In the genomic region with DNA sequence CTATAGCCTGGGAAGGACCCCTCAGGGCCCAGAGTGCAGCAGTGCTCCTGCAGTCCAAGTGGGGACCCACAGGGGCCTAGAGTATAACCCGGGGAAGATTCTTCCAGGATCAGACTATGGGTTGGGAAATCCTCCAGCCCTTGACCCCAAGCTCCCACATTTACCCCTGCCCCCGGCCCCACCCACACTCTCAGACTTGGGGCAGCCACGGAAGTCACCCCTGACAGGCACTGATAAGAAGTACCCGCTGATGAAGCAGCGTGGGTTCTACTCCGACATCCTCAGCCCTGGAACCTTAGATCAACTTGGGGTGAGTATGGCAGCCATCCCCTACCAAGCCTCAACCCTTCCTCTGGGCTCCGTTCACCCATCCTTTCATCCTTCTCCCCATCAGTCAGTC, we compare ENCODE assay signal across 32 cellular contexts.
"Had no signal": no experiment of that assay in that cellular context is flagged by ENCODE, and none has a peak within 500 bp of the region (broad histone marks: within the 10 kb centered on the region; RNA-seq: fewer than 3 reads in every experiment).

No MANE protein-coding gene starts in this region.

- H3K27ac Mint-ChIP-seq: activated CD4-positive, alpha-beta memory T cell treated with anti-CD3 and anti-CD28 coated beads, Interleukin-2, amount 10 ng/mL, durations not matched to agents 7 days and 5 days; activated CD4-positive, alpha-beta T cell treated with anti-CD3 and anti-CD28 coated beads, Interleukin-2, amount 10 ng/mL, durations not matched to agents 7 days and 5 days; activated naive CD4-positive, alpha-beta T cell treated with anti-CD3 and anti-CD28 coated beads for 36 hours; activated naive CD4-positive, alpha-beta T cell treated with anti-CD3 and anti-CD28 coated beads, Interleukin-2, amount 50 U/mL, for 24 hours; activated naive CD8-positive, alpha-beta T cell treated with anti-CD3 and anti-CD28 coated beads for 36 hours; activated naive CD8-positive, alpha-beta T cell treated with anti-CD3 and anti-CD28 coated beads, Interleukin-2, amount 50 U/mL, for 24 hours; activated T-cell treated with anti-CD3 and anti-CD28 coated beads, Interleukin-2, amount 50 U/mL, for 24 hours; activated T-helper 2 cell treated with anti-CD3 and anti-CD28 coated beads, Interferon-gamma antibody, Interleukin-2, Interleukin-4, amounts not matched to agents 10 μg/mL and 5 μg/mL and 100 μg/mL, durations not matched to agents 14 hours and 24 hours and 36 hours; dendritic cell treated with granulocyte-macrophage colony-stimulating factor and Interleukin-4, amounts not matched to agents 40 ng/mL and 50 ng/mL, for 4 days; endodermal cell had no signal

- H3K27me3 Mint-ChIP-seq: activated CD4-positive, alpha-beta memory T cell treated with anti-CD3 and anti-CD28 coated beads, Interleukin-2, amount 10 ng/mL, durations not matched to agents 7 days and 5 days; activated CD4-positive, alpha-beta T cell treated with anti-CD3 and anti-CD28 coated beads, Interleukin-2, amount 10 ng/mL, durations not matched to agents 7 days and 5 days; activated naive CD4-positive, alpha-beta T cell treated with anti-CD3 and anti-CD28 coated beads, Interleukin-2, amount 50 U/mL, for 24 hours; activated naive CD8-positive, alpha-beta T cell treated with anti-CD3 and anti-CD28 coated beads for 36 hours; activated naive CD8-positive, alpha-beta T cell treated with anti-CD3 and anti-CD28 coated beads, Interleukin-2, amount 50 U/mL, for 24 hours; activated T-cell treated with anti-CD3 and anti-CD28 coated beads, Interleukin-2, amount 50 U/mL, for 24 hours had no signal

- H3K4me3 Mint-ChIP-seq: activated CD4-positive, alpha-beta memory T cell treated with anti-CD3 and anti-CD28 coated beads, Interleukin-2, amount 10 ng/mL, durations not matched to agents 7 days and 5 days; activated CD4-positive, alpha-beta T cell treated with anti-CD3 and anti-CD28 coated beads, Interleukin-2, amount 10 ng/mL, durations not matched to agents 7 days and 5 days; activated naive CD4-positive, alpha-beta T cell treated with anti-CD3 and anti-CD28 coated beads for 36 hours; activated naive CD4-positive, alpha-beta T cell treated with anti-CD3 and anti-CD28 coated beads, Interleukin-2, amount 50 U/mL, for 24 hours; activated naive CD8-positive, alpha-beta T cell treated with anti-CD3 and anti-CD28 coated beads for 36 hours; activated naive CD8-positive, alpha-beta T cell treated with anti-CD3 and anti-CD28 coated beads, Interleukin-2, amount 50 U/mL, for 24 hours; activated T-cell treated with anti-CD3 and anti-CD28 coated beads, Interleukin-2, amount 50 U/mL, for 24 hours; dendritic cell treated with granulocyte-macrophage colony-stimulating factor and Interleukin-4, amounts not matched to agents 40 ng/mL and 50 ng/mL, for 4 days; endodermal cell had no signal

- H3K36me3 Mint-ChIP-seq: activated naive CD4-positive, alpha-beta T cell treated with anti-CD3 and anti-CD28 coated beads, Interleukin-2, amount 50 U/mL, for 24 hours; activated naive CD8-positive, alpha-beta T cell treated with anti-CD3 and anti-CD28 coated beads for 36 hours had no signal

- H3K9me3 Mint-ChIP-seq: activated CD4-positive, alpha-beta memory T cell treated with anti-CD3 and anti-CD28 coated beads, Interleukin-2, amount 10 ng/mL, durations not matched to agents 7 days and 5 days; activated CD4-positive, alpha-beta T cell treated with anti-CD3 and anti-CD28 coated beads, Interleukin-2, amount 10 ng/mL, durations not matched to agents 7 days and 5 days; activated naive CD4-positive, alpha-beta T cell treated with anti-CD3 and anti-CD28 coated beads for 36 hours; activated naive CD4-positive, alpha-beta T cell treated with anti-CD3 and anti-CD28 coated beads, Interleukin-2, amount 50 U/mL, for 24 hours; activated naive CD8-positive, alpha-beta T cell treated with anti-CD3 and anti-CD28 coated beads for 36 hours; activated naive CD8-positive, alpha-beta T cell treated with anti-CD3 and anti-CD28 coated beads, Interleukin-2, amount 50 U/mL, for 24 hours; activated T-cell treated with anti-CD3 and anti-CD28 coated beads, Interleukin-2, amount 50 U/mL, for 24 hours; activated T-helper 2 cell treated with anti-CD3 and anti-CD28 coated beads, Interferon-gamma antibody, Interleukin-2, Interleukin-4, amounts not matched to agents 10 μg/mL and 5 μg/mL and 100 μg/mL, durations not matched to agents 14 hours and 24 hours and 36 hours; dendritic cell treated with granulocyte-macrophage colony-stimulating factor and Interleukin-4, amounts not matched to agents 40 ng/mL and 50 ng/mL, for 4 days; endodermal cell had no signal

- DNase-seq: activated CD4-positive, alpha-beta memory T cell treated with anti-CD3 and anti-CD28 coated beads, Interleukin-2, amount 10 ng/mL, durations not matched to agents 7 days and 5 days; activated CD4-positive, alpha-beta T cell treated with anti-CD3 and anti-CD28 coated beads for 4 hours; activated CD4-positive, alpha-beta T cell treated with anti-CD3 and anti-CD28 coated beads, Interleukin-2, amount 10 ng/mL, durations not matched to agents 7 days and 5 days; activated CD4-positive, alpha-beta T cell treated with anti-CD3 and anti-CD28 coated beads, Interleukin-2, amount 50 U/mL, for 4 hours; activated CD4-positive, CD25-positive, alpha-beta regulatory T cell; activated CD4-positive, CD25-positive, alpha-beta regulatory T cell treated with anti-CD3 and anti-CD28 coated beads, Interleukin-2, amount 50 U/mL, for 72 hours; activated CD8-positive, alpha-beta memory T cell treated with anti-CD3 and anti-CD28 coated beads, Interleukin-2, amount 50 U/mL, for 48 hours; activated effector memory CD4-positive, alpha-beta T cell treated with anti-CD3 and anti-CD28 coated beads, Interleukin-2, amount 50 U/mL, for 16 hours; activated naive CD4-positive, alpha-beta T cell treated with anti-CD3 and anti-CD28 coated beads for 36 hours; activated naive CD8-positive, alpha-beta T cell treated with anti-CD3 and anti-CD28 coated beads for 36 hours; activated naive CD8-positive, alpha-beta T cell treated with anti-CD3 and anti-CD28 coated beads, Interleukin-2, amount 50 U/mL, for 24 hours; activated T-cell treated with anti-CD3 and anti-CD28 coated beads for 4 hours; activated T-cell treated with anti-CD3 and anti-CD28 coated beads, Interleukin-2, amount 50 U/mL, for 24 hours; adrenal gland; amygdala; aorta; body of pancreas; caudate nucleus; colonic mucosa; dorsolateral prefrontal cortex; effector memory CD4-positive, alpha-beta T cell; endodermal cell; erythroblast; foreskin keratinocyte; gastrocnemius medialis; glutamatergic neuron; T-helper 2 cell had no signal

- H3K27ac ChIP-seq: adrenal gland, body of pancreas, colonic mucosa, dorsolateral prefrontal cortex, esophagus muscularis mucosa, foreskin keratinocyte, gastrocnemius medialis, heart left ventricle had no signal
